Comparison of ENCODE assay signal across 1 cellular context in genomic region chr19:993361-993830, GRCh38.
TF ChIP-seq lines count a peak whose summit lies in the region.

No MANE protein-coding gene starts in this region.

TF ChIP-seq in HepG2, 621 proteins besides CTCF, POLR2A, EP300 and RAD21 (continues in another document):
- TF ChIP-seq ZNF800 (CRISPR knock-in tag; IDR thresholded peaks at IDR 0.05), result no peak; the same call in 1 of the 2 replicates
- peak; percentile 92 for TF ChIP-seq ZNF121 (CRISPR knock-in tag; IDR thresholded peaks at IDR 0.05)
- TF ChIP-seq, protein P1, sequence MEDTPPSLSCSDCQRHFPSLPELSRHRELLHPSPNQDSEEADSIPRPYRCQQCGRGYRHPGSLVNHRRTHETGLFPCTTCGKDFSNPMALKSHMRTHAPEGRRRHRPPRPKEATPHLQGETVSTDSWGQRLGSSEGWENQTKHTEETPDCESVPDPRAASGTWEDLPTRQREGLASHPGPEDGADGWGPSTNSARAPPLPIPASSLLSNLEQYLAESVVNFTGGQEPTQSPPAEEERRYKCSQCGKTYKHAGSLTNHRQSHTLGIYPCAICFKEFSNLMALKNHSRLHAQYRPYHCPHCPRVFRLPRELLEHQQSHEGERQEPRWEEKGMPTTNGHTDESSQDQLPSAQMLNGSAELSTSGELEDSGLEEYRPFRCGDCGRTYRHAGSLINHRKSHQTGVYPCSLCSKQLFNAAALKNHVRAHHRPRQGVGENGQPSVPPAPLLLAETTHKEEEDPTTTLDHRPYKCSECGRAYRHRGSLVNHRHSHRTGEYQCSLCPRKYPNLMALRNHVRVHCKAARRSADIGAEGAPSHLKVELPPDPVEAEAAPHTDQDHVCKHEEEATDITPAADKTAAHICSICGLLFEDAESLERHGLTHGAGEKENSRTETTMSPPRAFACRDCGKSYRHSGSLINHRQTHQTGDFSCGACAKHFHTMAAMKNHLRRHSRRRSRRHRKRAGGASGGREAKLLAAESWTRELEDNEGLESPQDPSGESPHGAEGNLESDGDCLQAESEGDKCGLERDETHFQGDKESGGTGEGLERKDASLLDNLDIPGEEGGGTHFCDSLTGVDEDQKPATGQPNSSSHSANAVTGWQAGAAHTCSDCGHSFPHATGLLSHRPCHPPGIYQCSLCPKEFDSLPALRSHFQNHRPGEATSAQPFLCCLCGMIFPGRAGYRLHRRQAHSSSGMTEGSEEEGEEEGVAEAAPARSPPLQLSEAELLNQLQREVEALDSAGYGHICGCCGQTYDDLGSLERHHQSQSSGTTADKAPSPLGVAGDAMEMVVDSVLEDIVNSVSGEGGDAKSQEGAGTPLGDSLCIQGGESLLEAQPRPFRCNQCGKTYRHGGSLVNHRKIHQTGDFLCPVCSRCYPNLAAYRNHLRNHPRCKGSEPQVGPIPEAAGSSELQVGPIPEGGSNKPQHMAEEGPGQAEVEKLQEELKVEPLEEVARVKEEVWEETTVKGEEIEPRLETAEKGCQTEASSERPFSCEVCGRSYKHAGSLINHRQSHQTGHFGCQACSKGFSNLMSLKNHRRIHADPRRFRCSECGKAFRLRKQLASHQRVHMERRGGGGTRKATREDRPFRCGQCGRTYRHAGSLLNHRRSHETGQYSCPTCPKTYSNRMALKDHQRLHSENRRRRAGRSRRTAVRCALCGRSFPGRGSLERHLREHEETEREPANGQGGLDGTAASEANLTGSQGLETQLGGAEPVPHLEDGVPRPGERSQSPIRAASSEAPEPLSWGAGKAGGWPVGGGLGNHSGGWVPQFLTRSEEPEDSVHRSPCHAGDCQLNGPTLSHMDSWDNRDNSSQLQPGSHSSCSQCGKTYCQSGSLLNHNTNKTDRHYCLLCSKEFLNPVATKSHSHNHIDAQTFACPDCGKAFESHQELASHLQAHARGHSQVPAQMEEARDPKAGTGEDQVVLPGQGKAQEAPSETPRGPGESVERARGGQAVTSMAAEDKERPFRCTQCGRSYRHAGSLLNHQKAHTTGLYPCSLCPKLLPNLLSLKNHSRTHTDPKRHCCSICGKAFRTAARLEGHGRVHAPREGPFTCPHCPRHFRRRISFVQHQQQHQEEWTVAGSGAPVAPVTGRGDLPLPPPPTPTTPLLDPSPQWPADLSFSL (CRISPR knock-in tag; IDR thresholded peaks at IDR 0.05), result no peak
- TF ChIP-seq SMAD3 (CRISPR knock-in tag; IDR thresholded peaks at IDR 0.05), result 0 out of 2 replicates have a peak, but pooled peaks have one; percentile 39
- TF ChIP-seq XRCC5 (optimal IDR thresholded peaks at IDR 0.05; ENCODE audit: low read length), result peak; percentile 13
- TF ChIP-seq SPEN (CRISPR knock-in tag; IDR thresholded peaks at IDR 0.05; ENCODE audit: low read depth), result no peak
- peak; percentile 56 for TF ChIP-seq ARID5B (CRISPR knock-in tag; IDR thresholded peaks at IDR 0.05)
- peak; percentile 21; the same call in 1 of the 2 replicates for TF ChIP-seq MIER3 (CRISPR knock-in tag; IDR thresholded peaks at IDR 0.05; ENCODE audit: borderline replicate concordance)
- TF ChIP-seq HES4 (CRISPR knock-in tag; IDR thresholded peaks at IDR 0.05; ENCODE audit: borderline replicate concordance), result no peak; the same call in 1 of the 2 replicates
- TF ChIP-seq CREB1 (IDR thresholded peaks at IDR 0.05), result no peak
- TF ChIP-seq CREB1 (CRISPR knock-in tag; IDR thresholded peaks at IDR 0.05), result no peak
- peak; percentile 73 for TF ChIP-seq ZBTB33 (CRISPR knock-in tag; IDR thresholded peaks at IDR 0.05)
- peak; percentile 63; the same call in 1 of the 2 replicates for TF ChIP-seq ZSCAN29 (CRISPR knock-in tag; conservative IDR thresholded peaks at IDR 0.05)
- no peak for TF ChIP-seq CEBPB (IDR thresholded peaks at IDR 0.05; ENCODE audit: borderline replicate concordance, low read depth, low read length)
- no peak for TF ChIP-seq ZNF350 (CRISPR knock-in tag; IDR thresholded peaks at IDR 0.05; ENCODE audit: borderline replicate concordance, low read depth)
- no peak for TF ChIP-seq CSRNP2 (CRISPR knock-in tag; conservative IDR thresholded peaks at IDR 0.05; ENCODE audit: low read depth)
- TF ChIP-seq ZNF749 (CRISPR knock-in tag; IDR thresholded peaks at IDR 0.05; ENCODE audit: borderline replicate concordance), result no peak
- TF ChIP-seq, protein P2, sequence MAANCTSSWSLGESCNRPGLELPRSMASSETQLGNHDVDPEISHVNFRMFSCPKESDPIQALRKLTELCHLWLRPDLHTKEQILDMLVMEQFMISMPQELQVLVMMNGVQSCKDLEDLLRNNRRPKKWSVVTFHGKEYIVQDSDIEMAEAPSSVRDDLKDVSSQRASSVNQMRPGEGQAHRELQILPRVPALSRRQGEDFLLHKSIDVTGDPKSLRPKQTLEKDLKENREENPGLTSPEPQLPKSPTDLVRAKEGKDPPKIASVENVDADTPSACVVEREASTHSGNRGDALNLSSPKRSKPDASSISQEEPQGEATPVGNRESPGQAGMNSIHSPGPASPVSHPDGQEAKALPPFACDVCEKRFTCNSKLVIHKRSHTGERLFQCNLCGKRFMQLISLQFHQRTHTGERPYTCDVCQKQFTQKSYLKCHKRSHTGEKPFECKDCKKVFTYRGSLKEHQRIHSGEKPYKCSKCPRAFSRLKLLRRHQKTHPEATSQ (CRISPR knock-in tag; IDR thresholded peaks at IDR 0.05; ENCODE audit: borderline replicate concordance), result no peak
- peak; percentile 67 to 75 for TF ChIP-seq NR2F1 (CRISPR knock-in tag; IDR thresholded peaks at IDR 0.05)
- TF ChIP-seq, protein P3, sequence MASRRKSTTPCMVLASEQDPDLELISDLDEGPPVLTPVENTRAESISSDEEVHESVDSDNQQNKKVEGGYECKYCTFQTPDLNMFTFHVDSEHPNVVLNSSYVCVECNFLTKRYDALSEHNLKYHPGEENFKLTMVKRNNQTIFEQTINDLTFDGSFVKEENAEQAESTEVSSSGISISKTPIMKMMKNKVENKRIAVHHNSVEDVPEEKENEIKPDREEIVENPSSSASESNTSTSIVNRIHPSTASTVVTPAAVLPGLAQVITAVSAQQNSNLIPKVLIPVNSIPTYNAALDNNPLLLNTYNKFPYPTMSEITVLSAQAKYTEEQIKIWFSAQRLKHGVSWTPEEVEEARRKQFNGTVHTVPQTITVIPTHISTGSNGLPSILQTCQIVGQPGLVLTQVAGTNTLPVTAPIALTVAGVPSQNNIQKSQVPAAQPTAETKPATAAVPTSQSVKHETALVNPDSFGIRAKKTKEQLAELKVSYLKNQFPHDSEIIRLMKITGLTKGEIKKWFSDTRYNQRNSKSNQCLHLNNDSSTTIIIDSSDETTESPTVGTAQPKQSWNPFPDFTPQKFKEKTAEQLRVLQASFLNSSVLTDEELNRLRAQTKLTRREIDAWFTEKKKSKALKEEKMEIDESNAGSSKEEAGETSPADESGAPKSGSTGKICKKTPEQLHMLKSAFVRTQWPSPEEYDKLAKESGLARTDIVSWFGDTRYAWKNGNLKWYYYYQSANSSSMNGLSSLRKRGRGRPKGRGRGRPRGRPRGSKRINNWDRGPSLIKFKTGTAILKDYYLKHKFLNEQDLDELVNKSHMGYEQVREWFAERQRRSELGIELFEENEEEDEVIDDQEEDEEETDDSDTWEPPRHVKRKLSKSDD (CRISPR knock-in tag; IDR thresholded peaks at IDR 0.05; ENCODE audit: low read depth), result peak; percentile 77
- TF ChIP-seq KDM5A (IDR thresholded peaks at IDR 0.05; ENCODE audit: borderline replicate concordance, low read length), result no peak
- TF ChIP-seq HNRNPK (IDR thresholded peaks at IDR 0.05; ENCODE audit: low read depth, low read length, poor library complexity, severe bottlenecking), result no peak
- peak; percentile 25; the same call in 1 of the 2 replicates for TF ChIP-seq ZNF552 (CRISPR knock-in tag; IDR thresholded peaks at IDR 0.05; ENCODE audit: borderline replicate concordance)
- TF ChIP-seq ZNF329 (CRISPR knock-in tag; IDR thresholded peaks at IDR 0.05; ENCODE audit: low read depth), result no peak
- TF ChIP-seq, protein P4, sequence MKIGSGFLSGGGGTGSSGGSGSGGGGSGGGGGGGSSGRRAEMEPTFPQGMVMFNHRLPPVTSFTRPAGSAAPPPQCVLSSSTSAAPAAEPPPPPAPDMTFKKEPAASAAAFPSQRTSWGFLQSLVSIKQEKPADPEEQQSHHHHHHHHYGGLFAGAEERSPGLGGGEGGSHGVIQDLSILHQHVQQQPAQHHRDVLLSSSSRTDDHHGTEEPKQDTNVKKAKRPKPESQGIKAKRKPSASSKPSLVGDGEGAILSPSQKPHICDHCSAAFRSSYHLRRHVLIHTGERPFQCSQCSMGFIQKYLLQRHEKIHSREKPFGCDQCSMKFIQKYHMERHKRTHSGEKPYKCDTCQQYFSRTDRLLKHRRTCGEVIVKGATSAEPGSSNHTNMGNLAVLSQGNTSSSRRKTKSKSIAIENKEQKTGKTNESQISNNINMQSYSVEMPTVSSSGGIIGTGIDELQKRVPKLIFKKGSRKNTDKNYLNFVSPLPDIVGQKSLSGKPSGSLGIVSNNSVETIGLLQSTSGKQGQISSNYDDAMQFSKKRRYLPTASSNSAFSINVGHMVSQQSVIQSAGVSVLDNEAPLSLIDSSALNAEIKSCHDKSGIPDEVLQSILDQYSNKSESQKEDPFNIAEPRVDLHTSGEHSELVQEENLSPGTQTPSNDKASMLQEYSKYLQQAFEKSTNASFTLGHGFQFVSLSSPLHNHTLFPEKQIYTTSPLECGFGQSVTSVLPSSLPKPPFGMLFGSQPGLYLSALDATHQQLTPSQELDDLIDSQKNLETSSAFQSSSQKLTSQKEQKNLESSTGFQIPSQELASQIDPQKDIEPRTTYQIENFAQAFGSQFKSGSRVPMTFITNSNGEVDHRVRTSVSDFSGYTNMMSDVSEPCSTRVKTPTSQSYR (CRISPR knock-in tag; IDR thresholded peaks at IDR 0.05; ENCODE audit: borderline replicate concordance), result peak; percentile 45; the same call in 1 of the 2 replicates
- TF ChIP-seq RCOR2 (CRISPR knock-in tag; IDR thresholded peaks at IDR 0.05), result no peak
- TF ChIP-seq, protein P5, sequence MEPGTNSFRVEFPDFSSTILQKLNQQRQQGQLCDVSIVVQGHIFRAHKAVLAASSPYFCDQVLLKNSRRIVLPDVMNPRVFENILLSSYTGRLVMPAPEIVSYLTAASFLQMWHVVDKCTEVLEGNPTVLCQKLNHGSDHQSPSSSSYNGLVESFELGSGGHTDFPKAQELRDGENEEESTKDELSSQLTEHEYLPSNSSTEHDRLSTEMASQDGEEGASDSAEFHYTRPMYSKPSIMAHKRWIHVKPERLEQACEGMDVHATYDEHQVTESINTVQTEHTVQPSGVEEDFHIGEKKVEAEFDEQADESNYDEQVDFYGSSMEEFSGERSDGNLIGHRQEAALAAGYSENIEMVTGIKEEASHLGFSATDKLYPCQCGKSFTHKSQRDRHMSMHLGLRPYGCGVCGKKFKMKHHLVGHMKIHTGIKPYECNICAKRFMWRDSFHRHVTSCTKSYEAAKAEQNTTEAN (CRISPR knock-in tag; conservative IDR thresholded peaks at IDR 0.05), result no peak
- TF ChIP-seq IKZF1 (IDR thresholded peaks at IDR 0.05), result no peak
- TF ChIP-seq ATM (IDR thresholded peaks at IDR 0.05; ENCODE audit: borderline replicate concordance), result no peak
